ENCODE assay signal across 8 cellular contexts in the genomic region with DNA sequence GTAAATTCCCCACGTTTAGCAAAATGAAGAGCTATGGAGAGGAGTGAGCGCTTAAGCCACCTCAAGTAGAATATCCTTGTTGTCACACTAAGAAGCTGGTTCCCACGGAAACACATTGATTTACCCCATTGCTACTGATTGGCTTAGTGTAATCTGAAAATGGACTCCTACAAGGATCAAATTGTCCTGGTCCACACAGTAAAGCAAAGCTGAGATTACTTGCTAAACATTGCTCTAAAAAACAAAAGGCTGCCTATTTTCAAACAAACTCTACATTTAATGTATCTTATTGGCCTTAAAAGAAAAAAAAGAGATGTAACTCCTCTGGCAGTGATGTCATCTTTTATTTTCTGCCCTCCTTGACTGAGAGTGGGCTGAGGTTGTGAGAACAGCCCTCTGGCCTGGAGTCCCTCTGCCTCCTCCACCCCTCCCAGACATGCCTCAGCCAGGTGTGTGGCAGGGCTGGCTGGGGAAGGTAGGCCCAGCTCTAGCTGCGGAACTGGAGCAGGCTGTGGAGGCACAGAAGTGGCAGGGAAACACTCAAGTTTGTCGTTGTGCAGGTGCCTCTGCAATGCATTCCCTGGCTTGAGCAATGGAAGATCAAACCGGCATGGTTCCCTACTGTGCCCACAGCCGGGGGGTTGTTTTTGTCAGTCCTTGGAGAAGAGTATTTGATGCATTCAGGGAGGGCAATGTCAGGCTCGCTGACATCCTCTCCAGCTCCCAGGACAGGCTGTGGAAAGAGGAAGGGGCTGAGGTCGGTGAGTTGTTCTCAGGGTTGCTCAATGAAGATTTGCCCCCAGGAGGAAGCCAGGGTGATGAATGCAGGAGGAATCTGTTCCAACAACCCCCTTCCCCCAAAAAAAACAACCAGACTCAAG. TPM values are rescaled to one million over a fixed set of nuclear protein-coding genes. Genes with fewer than 3 reads are reported as not detected.
DNase-seq lines count a peak whose midpoint lies in the region; ATAC-seq and TF ChIP-seq lines count a peak whose summit lies in the region.

No MANE protein-coding gene starts in this region.

- peak; percentile 41 for DNase-seq in NCI-H146 (lab: John Stamatoyannopoulos, UW)
- no peak for DNase-seq in NCI-H146 treated with DMSO at 0.1 percent for 48 hours (lab: John Stamatoyannopoulos, UW; ENCODE audit: unreplicated experiment)
- DNase-seq in SK-MEL-5 (ENCODE audit: low read depth, low spot score) = peak; percentile 37
- no peak for DNase-seq in dorsolateral prefrontal cortex
- DNase-seq in mesendoderm = peak; percentile 93
- DNase-seq in middle frontal gyrus (ENCODE audit: extremely low spot score, low spot score) = no peak

- no peak overlapping the region for H3K4ac ChIP-seq in mesendoderm (ENCODE audit: low read depth, low read length)

- peak overlapping the region in 57 of 59 donors; percentile 5 to 100 (median 87) for H3K27ac ChIP-seq in dorsolateral prefrontal cortex
- peak overlapping the region; percentile 63 for H3K27ac ChIP-seq in mesendoderm (ENCODE audit: low read depth, low read length)
- peak overlapping the region; percentile 53 for H3K27ac ChIP-seq in urinary bladder (ENCODE audit: low read depth)

- intact Hi-C loops in dorsolateral prefrontal cortex (cut with DNase I) = no loop called here

- peak overlapping the region in 1 of 59 donors; percentile 100 for H3K4me3 ChIP-seq in dorsolateral prefrontal cortex
- H3K4me3 ChIP-seq in mesendoderm (ENCODE audit: low read length) = no peak overlapping the region
- H3K4me3 ChIP-seq in urinary bladder (ENCODE audit: low read depth, low read length) = no peak overlapping the region

- no peak for ATAC-seq in GM19035 (IDR thresholded peaks at IDR 0.05; ENCODE audit: unreplicated experiment)

- no peak overlapping the region for H3K4me2 ChIP-seq in mesendoderm (ENCODE audit: low read length)

- no CpG with 5 or more reads among the region's 9 CpGs for WGBS in mesendoderm (ENCODE audit: extremely low coverage, insufficient coverage, low lambda C conversion rate)
- 54% methylated on average over 9 of the region's 9 CpGs for WGBS in urinary bladder

- no peak overlapping the region for H2BK5ac ChIP-seq in mesendoderm (ENCODE audit: low read length)

- no peak overlapping the region for H3K23ac ChIP-seq in mesendoderm (ENCODE audit: low read length)

- no peak overlapping the region for H3K9ac ChIP-seq in mesendoderm (ENCODE audit: low read length)

- no peak overlapping the region for H2AK5ac ChIP-seq in mesendoderm (ENCODE audit: low read length)

- no peak overlapping the region for H2BK120ac ChIP-seq in mesendoderm (ENCODE audit: low read depth, low read length)

- H3K56ac ChIP-seq in mesendoderm (ENCODE audit: low read length) = no peak overlapping the region

- H3K18ac ChIP-seq in mesendoderm (ENCODE audit: low read length) = no peak overlapping the region

- no peak overlapping the region for H4K8ac ChIP-seq in mesendoderm (ENCODE audit: low read depth, low read length)

- H4K5ac ChIP-seq in mesendoderm (ENCODE audit: low read length) = no peak overlapping the region

- H3K36me3 ChIP-seq in mesendoderm (ENCODE audit: control insufficient read depth, insufficient read depth, low read length) (peaks cover 27% of the 10 kb centered on the region), urinary bladder (ENCODE audit: insufficient read depth) (peaks cover 2% of the 10 kb centered on the region)

- in situ Hi-C loops in SK-MEL-5 (cut with HindIII; ENCODE audit: low pct_unique_long_range_greater_than_20kb, low sequenced_read_pairs) = no loop called here

- H3K27me3 ChIP-seq in dorsolateral prefrontal cortex = no peaks in the 10 kb centered on the region
- H3K27me3 ChIP-seq in mesendoderm (ENCODE audit: insufficient read depth, low read length, poor library complexity) = no peaks in the 10 kb centered on the region

- no peak for TF ChIP-seq CTCF in dorsolateral prefrontal cortex (IDR thresholded peaks at IDR 0.05 in 54 of 56, conservative IDR thresholded peaks at IDR 0.05 in 2 of 56; ENCODE audit: low read depth in 1 of 56, partially characterized antibody in 56 of 56)

- no peak overlapping the region for H2BK15ac ChIP-seq in mesendoderm (replicated peaks; ENCODE audit: low read depth)

- peaks cover 28% of the 10 kb centered on the region for H3K79me2 ChIP-seq in mesendoderm (ENCODE audit: control insufficient read depth, insufficient read depth, low read length)

- H3K4me1 ChIP-seq in mesendoderm (ENCODE audit: control insufficient read depth, low read depth, low read length) (peaks cover 8% of the 10 kb centered on the region), urinary bladder (ENCODE audit: insufficient read depth) (peaks cover 3% of the 10 kb centered on the region)

- H3K79me1 ChIP-seq in mesendoderm (ENCODE audit: low read length) = peaks cover 22% of the 10 kb centered on the region

RNA-seq across cellular contexts. Expression of a gene that starts 9.1 kb away (rescaled TPM):
- 15.0 and 18.5 TPM in 2 replicates for total RNA-seq in SK-MEL-5 (2014; rRNA removed; shearing (Covaris generic))
- polyA plus RNA-seq in SK-MEL-5 (2015; cell fraction: cytosol; rRNA removed) = 34.5 and 48.0 TPM in 2 replicates
- polyA plus RNA-seq in SK-MEL-5 (2015; cell fraction: nucleus; rRNA removed) = 218 and 235 TPM in 2 replicates
- 100 to 1,000 TPM in 1 of 120 experiments, 10 to 100 TPM in 119; 22.3 to 102 (median 41.8) TPM for total RNA-seq in dorsolateral prefrontal cortex
- polyA plus RNA-seq in mesendoderm (2013, experiment 1 of 2) = 36.1 TPM
- polyA plus RNA-seq in mesendoderm (2013, experiment 2 of 2) = 35.3 TPM
- total RNA-seq in urinary bladder = 69.8 TPM
- polyA plus RNA-seq in urinary bladder = 137 TPM

Comparison
In these comparisons a context has a peak if more than half of its experiments do, and no peak if none do; other contexts are left out.
1. DNase-seq: peak in NCI-H146 (single experiment), SK-MEL-5 (single experiment) and mesendoderm (single experiment); none in NCI-H146 treated with DMSO at 0.1 percent for 48 hours (single experiment), dorsolateral prefrontal cortex (0 of 10) and middle frontal gyrus (single experiment).
2. Peak in every context shown above with its lines, with median percentiles within 50 percentile points of each other: H3K27ac ChIP-seq.